Comparison of ENCODE assay signal across 8 cellular contexts in the genomic region with DNA sequence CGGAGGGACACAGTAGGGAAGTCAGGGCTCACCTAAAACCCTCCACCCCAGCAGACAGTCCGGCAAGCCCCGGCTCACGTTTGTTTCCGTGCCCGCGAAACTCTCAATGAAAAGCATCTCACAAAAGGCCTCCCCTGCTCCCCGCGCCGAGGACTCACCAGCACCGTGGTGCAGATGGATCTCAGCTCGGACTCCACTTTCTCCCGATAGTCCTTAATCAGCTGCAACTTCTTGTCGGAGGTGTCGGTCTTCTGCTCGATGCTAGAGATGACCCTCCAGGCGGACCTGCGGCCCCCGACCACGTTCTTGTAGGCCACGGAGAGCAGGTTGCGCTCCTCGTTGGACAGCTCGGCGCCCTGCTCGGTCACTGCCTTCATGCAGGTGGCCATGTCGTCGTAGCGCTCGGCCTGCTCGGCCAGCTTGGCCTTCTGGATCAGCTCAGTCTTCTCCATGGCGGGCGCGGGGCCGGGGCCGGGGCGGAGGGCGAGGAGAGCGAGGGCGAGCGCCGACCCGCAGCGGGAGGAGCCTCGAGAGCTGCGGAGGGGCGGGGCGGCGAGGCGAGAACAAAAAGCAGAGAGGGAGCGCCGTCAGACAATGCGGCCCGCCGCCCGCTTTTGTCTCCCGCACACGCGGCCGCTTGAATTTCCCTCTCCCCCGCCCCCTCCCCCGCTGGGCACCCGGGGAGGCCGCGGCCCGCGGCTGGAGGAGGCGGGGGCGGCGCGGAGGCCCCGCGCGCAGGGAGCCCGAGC. TPM values are rescaled to one million over a fixed set of nuclear protein-coding genes. Genes with fewer than 3 reads are reported as not detected.
DNase-seq lines count a peak whose midpoint lies in the region; ATAC-seq, FAIRE-seq and TF ChIP-seq lines count a peak whose summit lies in the region.

No MANE protein-coding gene starts in this region.

- DNase-seq in D721Med (ENCODE audit: insufficient read length, low spot score): peak; percentile 45
- peak; percentile 74 to 89 (median 88) for DNase-seq in Peyer's patch
- peak; percentile 45 to 67 for DNase-seq in activated T-helper 1 cell treated with anti-CD3 and anti-CD28 coated beads, Interleukin-2, amount 50 U/mL, for 16 hours (ENCODE audit: low read depth in 1 of 2, low spot score in 1 of 2)
- DNase-seq in fibroblast of lung (ENCODE audit: low read depth in 2 of 2): peak; percentile 64 to 67
- DNase-seq in stimulated activated naive CD8-positive, alpha-beta T cell treated with anti-CD3 and anti-CD28 coated beads, Interleukin-15, Interleukin-2, amounts not matched to agents 100 U/mL and 50 U/mL, for 24 hours: peak; percentile 83

- H3K79me2 ChIP-seq in fibroblast of lung (ENCODE audit: control insufficient read depth, insufficient read depth, low read length): peaks cover 52% of the 10 kb centered on the region

- no peaks in the 10 kb centered on the region for H3K27me3 Mint-ChIP-seq in IgD-negative memory B cell
- H3K27me3 Mint-ChIP-seq in nephron (ENCODE audit: low read depth): no peaks in the 10 kb centered on the region

- H3K4me3 Mint-ChIP-seq in IgD-negative memory B cell (peak overlapping the region; percentile 93 to 98 (median 96)), nephron (peak overlapping the region; percentile 92 to 100 (median 99))

- H3K9me3 Mint-ChIP-seq in IgD-negative memory B cell: no peaks in the 10 kb centered on the region
- no peaks in the 10 kb centered on the region for H3K9me3 Mint-ChIP-seq in nephron

- H2AFZ ChIP-seq in fibroblast of lung (ENCODE audit: low read length): no peak overlapping the region

- H3K36me3 Mint-ChIP-seq in IgD-negative memory B cell (peaks cover 5% of the 10 kb centered on the region), nephron (ENCODE audit: low read depth) (peaks cover 43% of the 10 kb centered on the region)

- peaks cover 0 to 38% (median 5%) of the 10 kb centered on the region in 4 donors for H3K4me1 ChIP-seq in Peyer's patch
- H3K4me1 ChIP-seq in fibroblast of lung (ENCODE audit: control insufficient read depth, extremely low read depth, insufficient read depth, low read length): peaks cover 19% of the 10 kb centered on the region

- peak overlapping the region; percentile 86 for H3K4me2 ChIP-seq in fibroblast of lung (ENCODE audit: extremely low read depth, insufficient read depth, low read length)

- peak; percentile 61 for ATAC-seq in GM21528 (IDR thresholded peaks at IDR 0.05; ENCODE audit: low FRiP score, unreplicated experiment)
- peak; percentile 60 for ATAC-seq in stimulated activated naive CD8-positive, alpha-beta T cell treated with anti-CD3 and anti-CD28 coated beads, Interleukin-15, Interleukin-2, amounts not matched to agents 100 U/mL and 50 U/mL, for 24 hours

- H3K9ac ChIP-seq in fibroblast of lung (ENCODE audit: insufficient read depth, low read length): peak overlapping the region; percentile 97

- TF ChIP-seq CTCF in D721Med (IDR thresholded peaks at IDR 0.05; ENCODE audit: insufficient read depth, missing control alignments) (no peak), Peyer's patch (IDR thresholded peaks at IDR 0.05) (no peak), fibroblast of lung (conservative IDR thresholded peaks at IDR 0.05 in 1 of 2, IDR thresholded peaks at IDR 0.05 in 1 of 2; ENCODE audit: low read depth in 1 of 2, low read length in 2 of 2) (no peak), nephron (IDR thresholded peaks at IDR 0.05; ENCODE audit: unreplicated experiment in 3 of 3) (no peak)

- FAIRE-seq in D721Med (lab: Jason Lieb, UNC): no peak

- H3K9me3 ChIP-seq in Peyer's patch (no peaks in the 10 kb centered on the region), fibroblast of lung (ENCODE audit: control insufficient read depth, insufficient read depth, low read depth, low read length) (no peaks in the 10 kb centered on the region)

- H3K27ac ChIP-seq in Peyer's patch (peak overlapping the region; percentile 91 to 97 (median 96)), fibroblast of lung (ENCODE audit: insufficient read depth, low read length) (peak overlapping the region; percentile 95)

- H3K27me3 ChIP-seq in Peyer's patch (no peaks in the 10 kb centered on the region), fibroblast of lung (ENCODE audit: control insufficient read depth, insufficient read depth, low read length) (no peaks in the 10 kb centered on the region)

- H4K20me1 ChIP-seq in fibroblast of lung (ENCODE audit: control insufficient read depth, extremely low read depth, insufficient read depth, low read length): no peaks in the 10 kb centered on the region

- H3K4me3 ChIP-seq in Peyer's patch: peak overlapping the region; percentile 77 to 97 (median 87)
- H3K4me3 ChIP-seq in fibroblast of lung (replicated peaks in 1 of 4; ENCODE audit: control extremely low read depth in 1 of 4, insufficient read depth in 1 of 4, low read depth in 3 of 4, low read length in 4 of 4): peak overlapping the region; percentile 77 to 97 (median 96)

- H3K4me1 Mint-ChIP-seq in IgD-negative memory B cell: peaks cover 33 to 58% (median 44%) of the 10 kb centered on the region in 3 donors
- peaks cover 74% of the 10 kb centered on the region for H3K4me1 Mint-ChIP-seq in nephron

- H3K36me3 ChIP-seq in Peyer's patch (no peaks in the 10 kb centered on the region), fibroblast of lung (ENCODE audit: control insufficient read depth, insufficient read depth, low read length) (peaks cover 3% of the 10 kb centered on the region)

- no peak for TF ChIP-seq POLR2A in Peyer's patch (IDR thresholded peaks at IDR 0.05)

- peak overlapping the region; percentile 92 to 98 (median 95) for H3K27ac Mint-ChIP-seq in IgD-negative memory B cell
- H3K27ac Mint-ChIP-seq in nephron: peak overlapping the region; percentile 92 to 98 (median 97)

RNA-seq across cellular contexts. Expression of a gene that starts 0.6 kb away (rescaled TPM):
- polyA plus RNA-seq in IgD-negative memory B cell (200 TPM), fibroblast of lung (510 and 666 TPM in 2 replicates)
- total RNA-seq in Peyer's patch (100 to 1,000 TPM in 3 of 4 donors, 10 to 100 TPM in 1; 76.9 to 155 (median 114) TPM), fibroblast of lung (247 and 323 TPM in 2 replicates)
- polyA plus RNA-seq in fibroblast of lung (2012): 393 and 565 TPM in 2 replicates
- 89.7 and 132 TPM in 2 replicates for polyA minus RNA-seq in fibroblast of lung (ENCODE audit: low replicate concordance)

Comparison
In these comparisons a context has a peak if more than half of its experiments do, and no peak if none do; other contexts are left out.
1. Peak in every context shown above with its lines: DNase-seq, ATAC-seq, H3K4me3 ChIP-seq and H3K27ac ChIP-seq.